13 cellular contexts compared by ENCODE assay signal in the genomic region with DNA sequence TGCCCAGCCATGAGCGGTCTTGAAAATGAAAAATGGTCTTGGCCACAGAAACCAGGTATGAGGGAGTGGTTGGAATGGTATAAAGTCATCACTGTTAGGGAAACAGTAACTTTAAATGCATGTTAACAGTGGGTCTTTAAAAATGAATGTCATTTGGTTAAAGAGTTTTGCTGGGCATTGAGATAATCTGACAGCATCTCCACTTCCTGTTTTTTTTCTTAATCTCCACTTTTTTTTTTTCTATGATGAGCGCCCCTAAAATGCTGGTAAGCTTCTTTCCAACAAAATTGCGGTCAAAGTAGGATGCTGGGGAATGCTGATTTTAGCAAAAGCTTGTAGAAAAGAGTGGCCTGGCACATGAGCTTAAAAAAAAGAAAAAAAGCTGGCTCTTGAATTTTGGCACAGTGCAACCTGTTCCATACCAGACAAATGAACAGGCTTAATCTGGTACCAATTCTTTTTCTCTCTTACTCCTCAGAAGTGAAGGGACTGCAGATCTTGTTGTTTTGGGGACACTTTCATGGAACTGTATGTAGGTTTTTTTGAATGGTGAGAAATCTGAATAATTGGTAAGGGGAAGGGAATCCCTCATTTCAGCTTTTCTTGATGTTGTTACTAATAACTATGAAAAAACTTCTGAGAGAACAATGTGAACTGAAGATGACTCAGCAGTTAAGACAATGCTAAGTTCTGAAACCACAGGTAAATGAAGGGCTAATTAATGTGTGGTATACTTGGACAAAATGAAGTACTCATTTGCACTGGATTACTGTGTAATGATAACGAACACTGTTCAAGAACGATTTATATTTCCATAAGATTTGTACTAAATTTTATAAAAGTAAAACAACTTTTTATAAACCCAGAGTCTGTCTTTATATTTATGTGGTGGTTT. TPM values are rescaled to one million over a fixed set of nuclear protein-coding genes. Genes with fewer than 3 reads are reported as not detected.
DNase-seq lines count a peak whose midpoint lies in the region; ATAC-seq and TF ChIP-seq lines count a peak whose summit lies in the region.
"Had no signal": no experiment of that assay in that cellular context is flagged by ENCODE, and none has a peak within 500 bp of the region (broad histone marks: within the 10 kb centered on the region; RNA-seq: fewer than 3 reads in every experiment).

No MANE protein-coding gene starts in this region.

- H3K27ac ChIP-seq in RWPE2 (ENCODE audit: poor library complexity, severe bottlenecking): peak overlapping the region; percentile 82
- H3K27ac ChIP-seq in coronary artery: peak overlapping the region; percentile 57 to 97
- peak overlapping the region; percentile 31 to 100 (median 99) for H3K27ac ChIP-seq in sigmoid colon
- H3K27ac ChIP-seq: BLaER1 treated with 17β-estradiol and CSF1 and Interleukin-3, amounts not matched to agents 10 nM and 100 nM; SK-N-MC had no signal

- DNase-seq in GM06990 (ENCODE audit: extremely low read depth, insufficient read length): peak; percentile 26
- no peak for DNase-seq in RWPE2 (ENCODE audit: low spot score)
- DNase-seq in coronary artery (ENCODE audit: low spot score): no peak
- DNase-seq in sigmoid colon: no peak
- no peak for DNase-seq in BE2C
- DNase-seq: activated CD4-positive, CD25-positive, alpha-beta regulatory T cell; effector CD8-positive, alpha-beta T cell; NCI-H187 treated with DMSO at 0.1 percent for 48 hours had no signal

- H3K27me3 ChIP-seq in GM06990 (replicated peaks; ENCODE audit: control insufficient read depth, insufficient read depth, low read length) (no peaks in the 10 kb centered on the region), RWPE2 (ENCODE audit: insufficient read depth, poor library complexity, severe bottlenecking) (no peaks in the 10 kb centered on the region), sigmoid colon (no peaks in the 10 kb centered on the region), BE2C (no peaks in the 10 kb centered on the region)

- H3K4me3 ChIP-seq in GM06990 (replicated peaks; ENCODE audit: low read depth, low read length) (no peak overlapping the region), RWPE2 (ENCODE audit: severe bottlenecking) (no peak overlapping the region), coronary artery (no peak overlapping the region), sigmoid colon (no peak overlapping the region), BE2C (ENCODE audit: low read depth, low read length) (no peak overlapping the region)
- H3K4me3 ChIP-seq: BLaER1 treated with 17β-estradiol and CSF1 and Interleukin-3, amounts not matched to agents 10 nM and 100 nM; SK-N-MC had no signal

- intact Hi-C loops in sigmoid colon (cut with DNase I): loop anchor here (10.0 kb wide), 1 partner anchor 352 kb away; no protein-coding TSS in a partner anchor

- no peak for TF ChIP-seq EP300 in sigmoid colon (IDR thresholded peaks at IDR 0.05)

- H3K4me1 ChIP-seq in RWPE2 (ENCODE audit: insufficient read depth, poor library complexity, severe bottlenecking) (peaks cover 34% of the 10 kb centered on the region), sigmoid colon (peaks cover 0 to 46% (median 33%) of the 10 kb centered on the region in 4 donors), BE2C (0 out of 2 replicates have a peak, but pooled peaks cover 3% of the 10 kb centered on the region)

- WGBS in sigmoid colon, 2 donors: 93% methylated on average over 5 of the region's 5 CpGs

- ATAC-seq in RWPE2 (ENCODE audit: low read depth) (no peak), HG03175 (IDR thresholded peaks at IDR 0.05; ENCODE audit: unreplicated experiment) (no peak), GM21576 (IDR thresholded peaks at IDR 0.05; ENCODE audit: unreplicated experiment) (no peak), HG03196 (IDR thresholded peaks at IDR 0.05; ENCODE audit: unreplicated experiment) (no peak)

- H3K9me3 ChIP-seq in RWPE2 (ENCODE audit: severe bottlenecking): no peaks in the 10 kb centered on the region
- H3K9me3 ChIP-seq in sigmoid colon: no peaks in the 10 kb centered on the region
- H3K9me3 ChIP-seq in BE2C: no peaks in the 10 kb centered on the region
- H3K9me3 ChIP-seq: BLaER1 treated with 17β-estradiol and CSF1 and Interleukin-3, amounts not matched to agents 10 nM and 100 nM had no signal

- TF ChIP-seq CTCF in GM06990 (IDR thresholded peaks at IDR 0.05; ENCODE audit: insufficient read depth, low read length, poor library complexity, severe bottlenecking): no peak
- no peak for TF ChIP-seq CTCF in RWPE2 (IDR thresholded peaks at IDR 0.05; ENCODE audit: poor library complexity, severe bottlenecking)
- no peak for TF ChIP-seq CTCF in coronary artery (IDR thresholded peaks at IDR 0.05)
- TF ChIP-seq CTCF in sigmoid colon (IDR thresholded peaks at IDR 0.05): no peak
- no peak for TF ChIP-seq CTCF in BE2C (IDR thresholded peaks at IDR 0.05; ENCODE audit: low read depth, low read length)

- no peak for TF ChIP-seq POLR2A in sigmoid colon (IDR thresholded peaks at IDR 0.05)

- H3K36me3 ChIP-seq in GM06990 (ENCODE audit: control insufficient read depth, insufficient read depth, low read length) (no peaks in the 10 kb centered on the region), RWPE2 (ENCODE audit: low read depth) (peaks cover 16% of the 10 kb centered on the region), sigmoid colon (peaks cover 0 to 17% (median 0%) of the 10 kb centered on the region in 4 donors), BE2C (peaks cover 12% of the 10 kb centered on the region; the same call in 1 of the 2 replicates)

RNA-seq across cellular contexts. Expression of a gene that starts 3.1 kb away (rescaled TPM):
- total RNA-seq in sigmoid colon: 100 to 1,000 TPM in 2 of 4 donors, 10 to 100 TPM in 2; 80.5 to 129 (median 94.8) TPM
- polyA plus RNA-seq in sigmoid colon: 10 to 100 TPM; 18.6 to 25.2 (median 22.8) TPM
- 37.0 TPM for polyA plus RNA-seq in BE2C (2012; ENCODE audit: insufficient read depth, insufficient read length, low read depth)

RNA-seq across cellular contexts. Expression of a gene that starts 8.0 kb away (rescaled TPM):
- 1 to 10 TPM; 3.3 to 7.2 (median 4.4) TPM for total RNA-seq in sigmoid colon
- 1 to 10 TPM in 1 of 3 donors, under 1 TPM in 1, not detected in 1; 0.60 to 1.1 TPM for polyA plus RNA-seq in sigmoid colon
- 15.4 TPM for polyA plus RNA-seq in BE2C (2012; ENCODE audit: insufficient read depth, insufficient read length, low read depth)
